12 cellular contexts compared by ENCODE assay signal in the genomic region with DNA sequence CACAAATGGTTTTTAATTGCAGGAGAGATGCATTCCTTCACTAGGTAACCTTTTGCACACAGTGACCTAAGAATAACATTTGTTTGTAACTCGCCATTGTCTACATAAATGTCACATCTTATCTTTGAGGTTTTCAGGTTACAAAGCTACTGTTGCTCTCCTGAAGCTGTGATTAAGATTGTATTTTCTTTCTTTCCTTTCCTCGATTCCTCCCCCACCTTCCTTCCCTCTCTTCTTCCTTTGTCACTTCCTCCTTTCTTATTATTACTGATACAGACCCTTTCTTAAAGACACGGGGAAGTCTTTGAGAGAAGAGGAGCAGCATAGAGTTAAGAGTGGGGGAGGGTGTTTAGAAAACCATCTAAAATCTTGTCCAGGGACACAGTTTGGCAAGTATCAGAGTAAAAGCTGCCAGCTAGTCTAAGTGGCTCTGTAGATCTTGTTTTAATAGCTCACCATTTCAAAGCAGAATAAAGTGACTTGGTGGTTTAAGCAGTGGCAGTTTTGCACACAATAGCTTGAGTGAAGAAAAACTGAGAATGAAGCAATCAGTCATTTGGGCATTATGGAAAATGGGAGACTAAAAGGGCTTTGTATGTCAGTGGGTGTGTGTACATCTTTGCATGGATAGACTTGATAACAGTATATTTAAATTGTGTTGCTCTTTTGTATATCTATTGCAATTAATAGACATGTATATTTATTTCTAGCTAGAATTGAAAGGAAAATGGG. TPM values are rescaled to one million over a fixed set of nuclear protein-coding genes. Genes with fewer than 3 reads are reported as not detected.
DNase-seq lines count a peak whose midpoint lies in the region; ATAC-seq and TF ChIP-seq lines count a peak whose summit lies in the region.
"Had no signal": no experiment of that assay in that cellular context is flagged by ENCODE, and none has a peak within 500 bp of the region (broad histone marks: within the 10 kb centered on the region; RNA-seq: fewer than 3 reads in every experiment).

No MANE protein-coding gene starts in this region.

- POLR2A ChIA-PET in T-cell (lab: Charles Lee), result interaction anchor here in 1 of 2 donors (0.6 kb wide), 1 partner anchor 145 kb away, joined by 3 read pairs; no protein-coding TSS in a partner anchor

- peak overlapping the region; percentile 18 to 72 (median 40) for H3K4me3 Mint-ChIP-seq in T-cell
- peak overlapping the region; percentile 73 to 76 for H3K4me3 Mint-ChIP-seq in stimulated activated naive CD8-positive, alpha-beta T cell treated with anti-CD3 and anti-CD28 coated beads, Interleukin-15, amount 100 ng/mL, for 72 hours
- H3K4me3 Mint-ChIP-seq: activated CD8-positive, alpha-beta memory T cell treated with anti-CD3 and anti-CD28 coated beads, Interleukin-2, amount 10 ng/mL, durations not matched to agents 7 days and 5 days; dendritic cell treated with granulocyte-macrophage colony-stimulating factor and Interleukin-4, amounts not matched to agents 40 ng/mL and 50 ng/mL, for 4 days had no signal

- peak overlapping the region; percentile 44 for H3K4me3 ChIP-seq in left ventricle myocardium inferior

- peaks cover 80% of the 10 kb centered on the region for H3K4me1 ChIP-seq in left ventricle myocardium inferior

- no peaks in the 10 kb centered on the region for H3K27me3 Mint-ChIP-seq in T-cell
- H3K27me3 Mint-ChIP-seq in stimulated activated naive CD8-positive, alpha-beta T cell treated with anti-CD3 and anti-CD28 coated beads, Interleukin-15, amount 100 ng/mL, for 72 hours, result no peaks in the 10 kb centered on the region
- H3K27me3 Mint-ChIP-seq: dendritic cell treated with granulocyte-macrophage colony-stimulating factor and Interleukin-4, amounts not matched to agents 40 ng/mL and 50 ng/mL, for 4 days had no signal

- no peaks in the 10 kb centered on the region for H3K27me3 ChIP-seq in left ventricle myocardium inferior (ENCODE audit: low read depth)

- intact Hi-C loops in left ventricle myocardium inferior (cut with micrococcal nuclease), result no loop called here
- intact Hi-C loops in head of caudate nucleus (cut with DNase I), result no loop called here

- H3K9me3 ChIP-seq in left ventricle myocardium inferior (replicated peaks), result no peaks in the 10 kb centered on the region

- H3K36me3 ChIP-seq in left ventricle myocardium inferior, result no peaks in the 10 kb centered on the region

- CTCF ChIA-PET in T-cell (lab: Charles Lee), result no interaction called here

- DNase-seq in SIG-M5 treated with dmso at 0.1 percent for 504 hours (lab: John Stamatoyannopoulos, UW; ENCODE audit: unreplicated experiment) (peak; percentile 46), SIG-M5 (lab: John Stamatoyannopoulos, UW) (no peak), T-cell (no peak), left ventricle myocardium inferior (no peak), head of caudate nucleus (no peak)
- no peak for DNase-seq in stimulated activated naive CD8-positive, alpha-beta T cell treated with anti-CD3 and anti-CD28 coated beads, Interleukin-15, amount 100 ng/mL, for 72 hours
- DNase-seq: activated CD8-positive, alpha-beta memory T cell treated with anti-CD3 and anti-CD28 coated beads, Interleukin-2, amount 10 ng/mL, durations not matched to agents 7 days and 5 days; NCI-H1417 treated with DMSO at 0.1 percent for 48 hours; nucleus accumbens had no signal

- peak overlapping the region; percentile 41 to 86 for H3K27ac Mint-ChIP-seq in T-cell
- H3K27ac Mint-ChIP-seq in stimulated activated naive CD8-positive, alpha-beta T cell treated with anti-CD3 and anti-CD28 coated beads, Interleukin-15, amount 100 ng/mL, for 72 hours, result peak overlapping the region; percentile 49 to 85
- H3K27ac Mint-ChIP-seq: activated CD8-positive, alpha-beta memory T cell treated with anti-CD3 and anti-CD28 coated beads, Interleukin-2, amount 10 ng/mL, durations not matched to agents 7 days and 5 days; dendritic cell treated with granulocyte-macrophage colony-stimulating factor and Interleukin-4, amounts not matched to agents 40 ng/mL and 50 ng/mL, for 4 days had no signal

- peaks cover 68 to 81% (median 75%) of the 10 kb centered on the region in 3 donors for H3K4me1 Mint-ChIP-seq in T-cell
- H3K4me1 Mint-ChIP-seq in stimulated activated naive CD8-positive, alpha-beta T cell treated with anti-CD3 and anti-CD28 coated beads, Interleukin-15, amount 100 ng/mL, for 72 hours, result peaks cover 82% of the 10 kb centered on the region

- no peaks in the 10 kb centered on the region for H3K9me3 Mint-ChIP-seq in T-cell
- no peaks in the 10 kb centered on the region for H3K9me3 Mint-ChIP-seq in stimulated activated naive CD8-positive, alpha-beta T cell treated with anti-CD3 and anti-CD28 coated beads, Interleukin-15, amount 100 ng/mL, for 72 hours
- H3K9me3 Mint-ChIP-seq: dendritic cell treated with granulocyte-macrophage colony-stimulating factor and Interleukin-4, amounts not matched to agents 40 ng/mL and 50 ng/mL, for 4 days had no signal

- TF ChIP-seq CTCF in left ventricle myocardium inferior (IDR thresholded peaks at IDR 0.05; ENCODE audit: borderline replicate concordance), result no peak

- ATAC-seq in T-cell (replicated peaks in 1 of 4) (peak in 1 of 4 experiments; percentile 26), HG03159 (IDR thresholded peaks at IDR 0.05; ENCODE audit: unreplicated experiment) (no peak)
- no peak for ATAC-seq in stimulated activated naive CD8-positive, alpha-beta T cell treated with anti-CD3 and anti-CD28 coated beads, Interleukin-15, amount 100 ng/mL, for 72 hours
- ATAC-seq in activated CD4-positive, CD25-positive, alpha-beta regulatory T cell treated with anti-CD3 and anti-CD28 coated beads, Interleukin-2, amount 50 U/mL, for 24 hours, result no peak
- ATAC-seq: activated CD8-positive, alpha-beta memory T cell treated with anti-CD3 and anti-CD28 coated beads, Interleukin-2, amount 10 ng/mL, durations not matched to agents 7 days and 5 days had no signal

- H3K27ac ChIP-seq in left ventricle myocardium inferior (replicated peaks), result peak overlapping the region; percentile 76

- no peaks in the 10 kb centered on the region for H3K36me3 Mint-ChIP-seq in T-cell

RNA-seq across cellular contexts. Expression of a gene that starts 10.9 kb away (rescaled TPM):
- total RNA-seq in T-cell (10 to 100 TPM; 11.1 to 20.3 (median 13.6) TPM), left ventricle myocardium inferior (68.9 TPM)
